ENCODE assay signal across 1 cellular context in genomic region chr6:133952815-133953633, GRCh38.
A peak's percentile ranks its signal among the peaks of the same experiment; 100 is the strongest.
TF ChIP-seq lines count a peak whose summit lies in the region.

TBPL1 (plus strand) TSS chr6:133953224; CDS start chr6:133980126, 26,902 bp downstream.

TF ChIP-seq in HepG2, 621 proteins besides CTCF, POLR2A, EP300 and RAD21 (continued from another document and continues in another):
- TF ChIP-seq MXD1 (CRISPR knock-in tag; IDR thresholded peaks at IDR 0.05) (peak; percentile 53; the same call in 1 of the 2 replicates), PHB2 (IDR thresholded peaks at IDR 0.05; ENCODE audit: partially characterized antibody) (no peak), PAX8 (CRISPR knock-in tag; IDR thresholded peaks at IDR 0.05; ENCODE audit: borderline replicate concordance) (no peak), ZSCAN29 (CRISPR knock-in tag; conservative IDR thresholded peaks at IDR 0.05) (no peak), ARNT (IDR thresholded peaks at IDR 0.05) (no peak), RBM39 (IDR thresholded peaks at IDR 0.05; ENCODE audit: low read depth, low read length, poor library complexity, severe bottlenecking) (peak; percentile 85), ZHX2 (IDR thresholded peaks at IDR 0.05; ENCODE audit: low read depth) (peak; percentile 84), ZHX2 (CRISPR knock-in tag; IDR thresholded peaks at IDR 0.05; ENCODE audit: borderline replicate concordance) (no peak), ZNF878 (CRISPR knock-in tag; IDR thresholded peaks at IDR 0.05) (peak; percentile 84), ZGPAT (CRISPR knock-in tag; IDR thresholded peaks at IDR 0.05) (peak; percentile 92), ZEB1 (IDR thresholded peaks at IDR 0.05; ENCODE audit: insufficient replicate concordance, low read depth) (no peak), BRF2 (CRISPR knock-in tag; IDR thresholded peaks at IDR 0.05) (0 out of 2 replicates have a peak, but pooled peaks have one; percentile 51), ZNF234 (CRISPR knock-in tag; conservative IDR thresholded peaks at IDR 0.05) (no peak), ZNF839 (CRISPR knock-in tag; IDR thresholded peaks at IDR 0.05; ENCODE audit: borderline replicate concordance) (0 out of 2 replicates have a peak, but pooled peaks have one; percentile 68), MAF1 (CRISPR knock-in tag; IDR thresholded peaks at IDR 0.05; ENCODE audit: borderline replicate concordance) (peak; percentile 84; the same call in 1 of the 2 replicates), ZNF775 (CRISPR knock-in tag; IDR thresholded peaks at IDR 0.05; ENCODE audit: borderline replicate concordance) (no peak), ZFP91 (CRISPR knock-in tag; IDR thresholded peaks at IDR 0.05; ENCODE audit: borderline replicate concordance) (peak; percentile 87), NFIC (IDR thresholded peaks at IDR 0.05; ENCODE audit: low read length) (peak; percentile 67; the same call in 1 of the 2 replicates), TGIF2 (CRISPR knock-in tag; IDR thresholded peaks at IDR 0.05) (peak; percentile 88; the same call in 1 of the 2 replicates), ZZZ3 (CRISPR knock-in tag; IDR thresholded peaks at IDR 0.05; ENCODE audit: borderline replicate concordance) (peak; percentile 42; the same call in 1 of the 2 replicates), JDP2 (CRISPR knock-in tag; IDR thresholded peaks at IDR 0.05; ENCODE audit: borderline replicate concordance) (no peak), HNF1A (IDR thresholded peaks at IDR 0.05; ENCODE audit: low read depth) (0 out of 2 replicates have a peak, but pooled peaks have one; percentile 55), HNF1A (CRISPR knock-in tag; IDR thresholded peaks at IDR 0.05; ENCODE audit: borderline replicate concordance) (peak; percentile 73), ZFYVE20 (CRISPR knock-in tag; IDR thresholded peaks at IDR 0.05; ENCODE audit: borderline replicate concordance, low read depth) (no peak), SYNCRIP (IDR thresholded peaks at IDR 0.05; ENCODE audit: insufficient read depth, low read depth, low read length) (no peak), ATM (IDR thresholded peaks at IDR 0.05; ENCODE audit: borderline replicate concordance) (no peak), ZNF253 (CRISPR knock-in tag; IDR thresholded peaks at IDR 0.05; ENCODE audit: borderline replicate concordance) (no peak), KMT2B (CRISPR knock-in tag; IDR thresholded peaks at IDR 0.05) (peak; percentile 99), ZBED4 (CRISPR knock-in tag; IDR thresholded peaks at IDR 0.05; ENCODE audit: borderline replicate concordance) (peak; percentile 65; the same call in 1 of the 2 replicates), ZMYM2 (CRISPR knock-in tag; IDR thresholded peaks at IDR 0.05) (no peak), ZNF572 (CRISPR knock-in tag; IDR thresholded peaks at IDR 0.05) (no peak), RARG (CRISPR knock-in tag; IDR thresholded peaks at IDR 0.05; ENCODE audit: low read depth) (no peak), MIER2 (CRISPR knock-in tag; IDR thresholded peaks at IDR 0.05) (peak; percentile 78; the same call in 1 of the 2 replicates), MED13 (CRISPR knock-in tag; IDR thresholded peaks at IDR 0.05) (peak; percentile 36; the same call in 1 of the 2 replicates)
